Comparison of ENCODE assay signal across 19 cellular contexts in genomic region chr7:9691286-9691685, GRCh38.
"Had no signal": no experiment of that assay in that cellular context is flagged by ENCODE, and none has a peak within 500 bp of the region (broad histone marks: within the 10 kb centered on the region; RNA-seq: fewer than 3 reads in every experiment).

No MANE protein-coding gene starts in this region.

- H3K36me3 ChIP-seq: esophagus squamous epithelium, pancreas, stomach, thoracic aorta, transverse colon had no signal

- DNase-seq: cortex of kidney; effector memory CD8-positive, alpha-beta T cell; esophagus squamous epithelium; foreskin keratinocyte; kidney glomerular epithelial cell; natural killer cell; occipital lobe; right cardiac atrium; small intestine; stimulated activated CD4-positive, alpha-beta T cell treated with anti-CD3 and anti-CD28 coated beads, Interleukin-12 subunit alpha, Interleukin-12 subunit beta, amount 100 ng/mL, for 4 hours; stimulated activated naive CD4-positive, alpha-beta T cell; stomach; substantia nigra; transverse colon had no signal

- H3K27me3 ChIP-seq: esophagus squamous epithelium, foreskin keratinocyte, pancreas, stomach, transverse colon had no signal

- H3K4me3 Mint-ChIP-seq: effector memory CD8-positive, alpha-beta T cell; mesothelial cell of epicardium; natural killer cell had no signal

- ATAC-seq: effector memory CD8-positive, alpha-beta T cell; foreskin keratinocyte; left lobe of liver; natural killer cell; pancreas; right cardiac atrium had no signal

- H3K36me3 Mint-ChIP-seq: mesothelial cell of epicardium, natural killer cell had no signal

- H3K4me3 ChIP-seq: esophagus squamous epithelium, pancreas, stomach, thoracic aorta, transverse colon had no signal

- H3K27me3 Mint-ChIP-seq: effector memory CD8-positive, alpha-beta T cell; progenitor cell of endocrine pancreas had no signal

- H3K4me1 ChIP-seq: esophagus squamous epithelium, foreskin keratinocyte, pancreas, stomach, transverse colon had no signal

- H3K27ac Mint-ChIP-seq: effector memory CD8-positive, alpha-beta T cell; mesothelial cell of epicardium; natural killer cell; progenitor cell of endocrine pancreas had no signal

- H3K4me1 Mint-ChIP-seq: mesothelial cell of epicardium, natural killer cell had no signal

- H3K27ac ChIP-seq: esophagus squamous epithelium, foreskin keratinocyte, pancreas, stomach, thoracic aorta, transverse colon had no signal

- H3K9me3 ChIP-seq: pancreas, thoracic aorta had no signal
